ENCODE assay signal across 1 cellular context in genomic region chr9:110143969-110144545, GRCh38.
A peak's percentile ranks its signal among the peaks of the same experiment; 100 is the strongest.
TF ChIP-seq lines count a peak whose summit lies in the region.

No MANE protein-coding gene starts in this region.

TF ChIP-seq in GM12878, 131 proteins besides CTCF, POLR2A, EP300 and RAD21 (continued from another document):
- 0 out of 2 replicates have a peak, but pooled peaks have one; percentile 32 for TF ChIP-seq EED (IDR thresholded peaks at IDR 0.05; ENCODE audit: low read depth)
- no peak for TF ChIP-seq RAD51 (IDR thresholded peaks at IDR 0.05)
- TF ChIP-seq, protein P1, sequence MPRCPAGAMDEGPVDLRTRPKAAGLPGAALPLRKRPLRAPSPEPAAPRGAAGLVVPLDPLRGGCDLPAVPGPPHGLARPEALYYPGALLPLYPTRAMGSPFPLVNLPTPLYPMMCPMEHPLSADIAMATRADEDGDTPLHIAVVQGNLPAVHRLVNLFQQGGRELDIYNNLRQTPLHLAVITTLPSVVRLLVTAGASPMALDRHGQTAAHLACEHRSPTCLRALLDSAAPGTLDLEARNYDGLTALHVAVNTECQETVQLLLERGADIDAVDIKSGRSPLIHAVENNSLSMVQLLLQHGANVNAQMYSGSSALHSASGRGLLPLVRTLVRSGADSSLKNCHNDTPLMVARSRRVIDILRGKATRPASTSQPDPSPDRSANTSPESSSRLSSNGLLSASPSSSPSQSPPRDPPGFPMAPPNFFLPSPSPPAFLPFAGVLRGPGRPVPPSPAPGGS (IDR thresholded peaks at IDR 0.05; ENCODE audit: borderline replicate concordance, insufficient read depth, low read depth, low read length, poor library complexity, severe bottlenecking), result peak; percentile 41
- no peak for TF ChIP-seq ZNF207 (IDR thresholded peaks at IDR 0.05; ENCODE audit: borderline replicate concordance)
- peak; percentile 38; the same call in 1 of the 2 replicates for TF ChIP-seq TCF3 (IDR thresholded peaks at IDR 0.05; ENCODE audit: borderline replicate concordance, insufficient read depth, low read depth, low read length)
- no peak for TF ChIP-seq YY1 (IDR thresholded peaks at IDR 0.05; ENCODE audit: low read depth, low read length)
- peak; percentile 58 for TF ChIP-seq DPF2 (IDR thresholded peaks at IDR 0.05)
- TF ChIP-seq, protein P2, sequence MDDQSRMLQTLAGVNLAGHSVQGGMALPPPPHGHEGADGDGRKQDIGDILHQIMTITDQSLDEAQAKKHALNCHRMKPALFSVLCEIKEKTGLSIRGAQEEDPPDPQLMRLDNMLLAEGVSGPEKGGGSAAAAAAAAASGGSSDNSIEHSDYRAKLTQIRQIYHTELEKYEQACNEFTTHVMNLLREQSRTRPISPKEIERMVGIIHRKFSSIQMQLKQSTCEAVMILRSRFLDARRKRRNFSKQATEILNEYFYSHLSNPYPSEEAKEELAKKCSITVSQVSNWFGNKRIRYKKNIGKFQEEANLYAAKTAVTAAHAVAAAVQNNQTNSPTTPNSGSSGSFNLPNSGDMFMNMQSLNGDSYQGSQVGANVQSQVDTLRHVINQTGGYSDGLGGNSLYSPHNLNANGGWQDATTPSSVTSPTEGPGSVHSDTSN (IDR thresholded peaks at IDR 0.05; ENCODE audit: insufficient replicate concordance, low read depth, low read length), result peak; percentile 91
- TF ChIP-seq MEF2B (IDR thresholded peaks at IDR 0.05; ENCODE audit: partially characterized antibody, poor library complexity, severe bottlenecking), result no peak
- TF ChIP-seq POLR2AphosphoS5 (IDR thresholded peaks at IDR 0.05; ENCODE audit: low read length), result peak; percentile 58
- TF ChIP-seq BHLHE40 (IDR thresholded peaks at IDR 0.05; ENCODE audit: borderline replicate concordance in 1 of 2, low read depth in 2 of 2, low read length in 1 of 2), result peak in 1 of 2 experiments; percentile 13; a peak in 1 of 4 replicates
- TF ChIP-seq WRNIP1 (IDR thresholded peaks at IDR 0.05; ENCODE audit: borderline replicate concordance, low read depth, low read length), result peak; percentile 86; the same call in 1 of the 2 replicates
- 0 out of 2 replicates have a peak, but pooled peaks have one; percentile 3 for TF ChIP-seq JUNB (IDR thresholded peaks at IDR 0.05)
- TF ChIP-seq, protein P3, sequence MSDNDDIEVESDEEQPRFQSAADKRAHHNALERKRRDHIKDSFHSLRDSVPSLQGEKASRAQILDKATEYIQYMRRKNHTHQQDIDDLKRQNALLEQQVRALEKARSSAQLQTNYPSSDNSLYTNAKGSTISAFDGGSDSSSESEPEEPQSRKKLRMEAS (IDR thresholded peaks at IDR 0.05; ENCODE audit: low read depth, low read length), result 0 out of 2 replicates have a peak, but pooled peaks have one; percentile 60
- TF ChIP-seq PKNOX1 (IDR thresholded peaks at IDR 0.05), result peak; percentile 93
- peak; percentile 29; the same call in 1 of the 2 replicates for TF ChIP-seq MXI1 (IDR thresholded peaks at IDR 0.05; ENCODE audit: low read depth, low read length)
- TF ChIP-seq TCF7 (IDR thresholded peaks at IDR 0.05; ENCODE audit: borderline replicate concordance), result no peak
- TF ChIP-seq HSF1 (IDR thresholded peaks at IDR 0.05; ENCODE audit: low read depth, low read length), result 0 out of 2 replicates have a peak, but pooled peaks have one; percentile 72
TF ChIP-seq in GM12878: peak in this region for 15.
